24 cellular contexts compared by ENCODE assay signal in genomic region chrX:132730726-132731125, GRCh38.
"Had no signal": no experiment of that assay in that cellular context is flagged by ENCODE, and none has a peak within 500 bp of the region (broad histone marks: within the 10 kb centered on the region; RNA-seq: fewer than 3 reads in every experiment).

No MANE protein-coding gene starts in this region.

- H3K27me3 Mint-ChIP-seq: effector memory CD8-positive, alpha-beta T cell had no signal

- H3K27me3 ChIP-seq: colonic mucosa, esophagus muscularis mucosa, esophagus squamous epithelium, foreskin keratinocyte, gastrocnemius medialis, gastroesophageal sphincter had no signal

- DNase-seq: colonic mucosa; cortex of kidney; dermis blood vessel endothelial cell; dorsolateral prefrontal cortex; effector CD4-positive, alpha-beta T cell; effector CD8-positive, alpha-beta T cell; effector memory CD4-positive, alpha-beta T cell; effector memory CD8-positive, alpha-beta T cell; endodermal cell; erythroblast; esophagus squamous epithelium; foreskin fibroblast; foreskin keratinocyte; foreskin melanocyte; gastrocnemius medialis; glutamatergic neuron; head of caudate nucleus; heart left ventricle; heart right ventricle had no signal

- H3K4me1 ChIP-seq: colonic mucosa, esophagus muscularis mucosa, foreskin keratinocyte, gastrocnemius medialis, gastroesophageal sphincter, heart left ventricle, heart right ventricle had no signal

- H3K36me3 ChIP-seq: colonic mucosa, esophagus muscularis mucosa, esophagus squamous epithelium, gastrocnemius medialis, gastroesophageal sphincter, heart left ventricle, heart right ventricle had no signal

- H3K27ac Mint-ChIP-seq: dendritic cell treated with granulocyte-macrophage colony-stimulating factor and Interleukin-4, amounts not matched to agents 40 ng/mL and 50 ng/mL, for 4 days; endodermal cell had no signal

- H3K9me3 ChIP-seq: colonic mucosa, esophagus muscularis mucosa, esophagus squamous epithelium, gastrocnemius medialis, gastroesophageal sphincter, heart left ventricle, heart right ventricle had no signal

- H3K27ac ChIP-seq: colonic mucosa, coronary artery, dorsolateral prefrontal cortex, epithelial cell of prostate, esophagus muscularis mucosa, esophagus squamous epithelium, foreskin keratinocyte, gastrocnemius medialis, gastroesophageal sphincter, heart left ventricle, heart right ventricle had no signal

- H3K9me3 Mint-ChIP-seq: dendritic cell treated with granulocyte-macrophage colony-stimulating factor and Interleukin-4, amounts not matched to agents 40 ng/mL and 50 ng/mL, for 4 days; effector memory CD8-positive, alpha-beta T cell had no signal

- H3K4me3 ChIP-seq: colonic mucosa, coronary artery, dorsolateral prefrontal cortex, esophagus muscularis mucosa, esophagus squamous epithelium, gastrocnemius medialis, gastroesophageal sphincter, heart left ventricle, heart right ventricle had no signal

- H3K4me3 Mint-ChIP-seq: dendritic cell treated with granulocyte-macrophage colony-stimulating factor and Interleukin-4, amounts not matched to agents 40 ng/mL and 50 ng/mL, for 4 days; effector memory CD8-positive, alpha-beta T cell; endodermal cell had no signal
